In the genomic region with DNA sequence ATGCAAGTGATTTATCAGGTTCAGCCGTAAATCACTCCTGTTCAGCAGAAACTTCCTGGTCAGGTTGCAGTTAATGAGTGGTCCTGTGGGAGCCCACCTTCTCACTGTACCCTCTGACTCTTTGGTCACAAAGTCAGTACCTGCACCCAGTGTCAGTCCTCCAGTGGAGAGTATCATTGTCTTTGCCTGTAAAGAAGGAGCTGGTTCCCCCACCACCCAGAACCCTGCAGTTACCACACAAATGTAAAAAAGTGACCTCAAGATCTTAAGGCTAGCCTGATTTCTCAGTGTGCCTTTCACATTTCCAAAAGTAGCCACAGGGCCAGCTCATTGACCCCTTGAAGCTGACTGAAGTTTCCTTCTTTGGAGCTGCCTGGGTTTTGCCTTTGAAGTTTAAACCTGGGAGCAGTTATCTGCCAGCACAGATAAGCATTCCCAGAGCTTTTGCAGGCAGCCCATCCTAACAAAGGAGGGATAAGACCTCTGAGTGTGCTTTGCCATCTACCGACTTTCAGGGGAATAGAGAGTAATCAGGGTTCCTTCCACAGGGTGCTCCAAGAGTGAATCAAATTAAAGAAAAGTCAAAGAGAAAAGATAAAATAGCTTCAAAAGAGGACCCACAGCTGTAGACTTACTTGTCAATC, we compare ENCODE assay signal across 18 cellular contexts.
"Had no signal": no experiment of that assay in that cellular context is flagged by ENCODE, and none has a peak within 500 bp of the region (broad histone marks: within the 10 kb centered on the region; RNA-seq: fewer than 3 reads in every experiment).

No MANE protein-coding gene starts in this region.

- H3K27ac Mint-ChIP-seq: activated T-helper 17 cell treated with anti-CD3 and anti-CD28 coated beads, Interleukin-2, amount 50 U/mL, for 72 hours; stimulated activated naive CD8-positive, alpha-beta T cell treated with anti-CD3 and anti-CD28 coated beads, Interleukin-15, Interleukin-2, amounts not matched to agents 100 ng/mL and 50 ng/mL, for 24 hours had no signal

- H3K27me3 Mint-ChIP-seq: activated T-helper 17 cell treated with anti-CD3 and anti-CD28 coated beads, Interleukin-2, amount 50 U/mL, for 72 hours; stimulated activated naive CD8-positive, alpha-beta T cell treated with anti-CD3 and anti-CD28 coated beads, Interleukin-15, Interleukin-2, amounts not matched to agents 100 ng/mL and 50 ng/mL, for 24 hours had no signal

- H3K4me1 ChIP-seq: esophagus muscularis mucosa, lower lobe of right lung, suprapubic skin, upper lobe of left lung had no signal

- DNase-seq: activated CD4-positive, alpha-beta T cell treated with anti-CD3 and anti-CD28 coated beads, Interleukin-2, amount 50 U/mL, for 4 hours; activated CD4-positive, CD25-positive, alpha-beta regulatory T cell treated with anti-CD3 and anti-CD28 coated beads, Interleukin-2, amount 50 U/mL, for 72 hours; activated naive CD4-positive, alpha-beta T cell treated with Interleukin-2 at 50 U/mL for 16 hours; activated T-cell treated with anti-CD3 and anti-CD28 coated beads for 4 hours; anterior cingulate cortex; cerebellar nuclear complex; dorsolateral prefrontal cortex; lower lobe of right lung; midbrain; ovary; upper lobe of left lung had no signal

- H3K27me3 ChIP-seq: esophagus muscularis mucosa, hepatocyte, ovary, suprapubic skin, upper lobe of left lung had no signal

- H3K4me2 ChIP-seq: hepatocyte had no signal

- H2AFZ ChIP-seq: hepatocyte had no signal

- H3K36me3 ChIP-seq: esophagus muscularis mucosa, lower lobe of right lung, ovary, suprapubic skin, upper lobe of left lung had no signal

- H3K9me3 Mint-ChIP-seq: neural crest cell; stimulated activated naive CD8-positive, alpha-beta T cell treated with anti-CD3 and anti-CD28 coated beads, Interleukin-15, Interleukin-2, amounts not matched to agents 100 ng/mL and 50 ng/mL, for 24 hours had no signal

- H3K79me2 ChIP-seq: hepatocyte had no signal

- H3K4me3 Mint-ChIP-seq: activated T-helper 17 cell treated with anti-CD3 and anti-CD28 coated beads, Interleukin-2, amount 50 U/mL, for 72 hours; neural crest cell; stimulated activated naive CD8-positive, alpha-beta T cell treated with anti-CD3 and anti-CD28 coated beads, Interleukin-15, Interleukin-2, amounts not matched to agents 100 ng/mL and 50 ng/mL, for 24 hours had no signal

- H3K4me3 ChIP-seq: dorsolateral prefrontal cortex, esophagus muscularis mucosa, hepatocyte, lower lobe of right lung, ovary, suprapubic skin, upper lobe of left lung had no signal

- H3K4me1 Mint-ChIP-seq: activated T-helper 17 cell treated with anti-CD3 and anti-CD28 coated beads, Interleukin-2, amount 50 U/mL, for 72 hours; neural crest cell had no signal

- H3K9me3 ChIP-seq: esophagus muscularis mucosa, lower lobe of right lung, ovary, suprapubic skin, upper lobe of left lung had no signal

- H3K27ac ChIP-seq: dorsolateral prefrontal cortex, esophagus muscularis mucosa, hepatocyte, lower lobe of right lung, ovary, suprapubic skin, upper lobe of left lung had no signal

- ATAC-seq: activated T-helper 17 cell treated with anti-CD3 and anti-CD28 coated beads, Interleukin-2, amount 50 U/mL, for 72 hours; lower lobe of right lung; sciatic nerve had no signal
